ENCODE assay signal across 14 cellular contexts in genomic region chr2:200320344-200320743, GRCh38. TPM values are rescaled to one million over a fixed set of nuclear protein-coding genes. Genes with fewer than 3 reads are reported as not detected.
DNase-seq lines count a peak whose midpoint lies in the region; ATAC-seq, FAIRE-seq and TF ChIP-seq lines count a peak whose summit lies in the region.
"Had no signal": no experiment of that assay in that cellular context is flagged by ENCODE, and none has a peak within 500 bp of the region (broad histone marks: within the 10 kb centered on the region; RNA-seq: fewer than 3 reads in every experiment).

No MANE protein-coding gene starts in this region.

- DNase-seq in NCI-H345 (lab: John Stamatoyannopoulos, UW): peak; percentile 14
- DNase-seq in NCI-H345 treated with DMSO at 0.1 percent for 48 hours (lab: John Stamatoyannopoulos, UW; ENCODE audit: unreplicated experiment): no peak
- DNase-seq in GM12878 (ENCODE audit: low read depth, low spot score): no peak
- no peak for DNase-seq in left lobe of liver (ENCODE audit: low spot score)
- no peak for DNase-seq in smooth muscle cell (lab: John Stamatoyannopoulos, UW; ENCODE audit: unreplicated experiment)
- no peak for DNase-seq in iPS-NIHi11 (ENCODE audit: low spot score)
- DNase-seq: activated CD4-positive, CD25-positive, alpha-beta regulatory T cell treated with anti-CD3 and anti-CD28 coated beads, Interleukin-2, amount 50 U/mL, for 72 hours; activated CD8-positive, alpha-beta memory T cell treated with anti-CD3 and anti-CD28 coated beads, Interleukin-2, amount 50 U/mL, for 4 hours; erythroblast; NCI-H2081 had no signal

- intact Hi-C loops in GM12878 (cut with micrococcal nuclease; ENCODE audit: unreplicated experiment): no loop called here

- no peak overlapping the region for H2AFZ ChIP-seq in GM12878 (ENCODE audit: control insufficient read depth, low read depth, low read length)
- H2AFZ ChIP-seq in smooth muscle cell (ENCODE audit: low read depth): no peak overlapping the region

- TF ChIP-seq CTCF in GM12878 (IDR thresholded peaks at IDR 0.05 in 2 of 3, conservative IDR thresholded peaks at IDR 0.05 in 1 of 3; ENCODE audit: control insufficient read depth in 2 of 3, extremely low read depth in 1 of 3, insufficient read depth in 1 of 3, low read depth in 3 of 3, low read length in 3 of 3): no peak
- TF ChIP-seq CTCF in smooth muscle cell (IDR thresholded peaks at IDR 0.05; ENCODE audit: borderline replicate concordance, insufficient read depth, poor library complexity, severe bottlenecking): no peak

- no TSS peak for BruUV-seq in GM12878 (replicated peaks; lab: Mats Ljungman, UMichigan)

- H3K4me3 ChIP-seq in GM12878 (no peak overlapping the region), smooth muscle cell (no peak overlapping the region)
- H3K4me3 ChIP-seq: HAP-1 had no signal

- WGBS in GM12878 (ENCODE audit: insufficient coverage, insufficient replicate concordance, low lambda C conversion rate, missing lambda C conversion rate): 69% methylated on average over 2 of the region's 2 CpGs
- WGBS in smooth muscle cell (ENCODE audit: low lambda C conversion rate): 63% methylated on average over 2 of the region's 2 CpGs

- H3K27me3 ChIP-seq in GM12878 (replicated peaks in 1 of 2; ENCODE audit: control insufficient read depth in 2 of 2, insufficient read depth in 2 of 2, low read length in 1 of 2): no peaks in the 10 kb centered on the region
- H3K27me3 ChIP-seq in smooth muscle cell (ENCODE audit: low read depth): no peaks in the 10 kb centered on the region
- H3K27me3 ChIP-seq: neutrophil had no signal

- SMC1A ChIA-PET in GM12878 (lab: Charles Lee; ENCODE audit: uncharacterized antibody, unreplicated experiment): interaction anchor here (1.8 to 2.9 kb wide), 2 partner anchors 12 to 17 kb away, joined by 6 to 16 read pairs; no protein-coding TSS in a partner anchor

- no peak overlapping the region for H3K27ac ChIP-seq in GM12878 (ENCODE audit: control insufficient read depth, insufficient read depth)
- H3K27ac ChIP-seq in smooth muscle cell (ENCODE audit: low read depth): peak overlapping the region; percentile 87
- H3K27ac ChIP-seq: neutrophil had no signal

- RAD21 ChIA-PET in GM12878 (lab: Charles Lee; ENCODE audit: unreplicated experiment): interaction anchor here (0.8 to 1.4 kb wide), 3 partner anchors 9 to 162 kb away, joined by 3 read pairs; no protein-coding TSS in a partner anchor

- H4K20me1 ChIP-seq in GM12878 (ENCODE audit: control insufficient read depth, insufficient read depth) (no peaks in the 10 kb centered on the region), smooth muscle cell (ENCODE audit: low read depth) (peaks cover 100% of the 10 kb centered on the region)

- TF ChIP-seq POLR2A in GM12878 (IDR thresholded peaks at IDR 0.05; ENCODE audit: low read depth, low read length): no peak

- no peak overlapping the region for H3K4me2 ChIP-seq in GM12878 (ENCODE audit: control insufficient read depth, insufficient read depth)
- peak overlapping the region; percentile 52 for H3K4me2 ChIP-seq in smooth muscle cell

- H3K9me3 ChIP-seq in GM12878 (replicated peaks; ENCODE audit: control insufficient read depth, insufficient read depth, low read length) (no peaks in the 10 kb centered on the region), smooth muscle cell (replicated peaks; ENCODE audit: low read depth) (no peaks in the 10 kb centered on the region)
- H3K9me3 ChIP-seq: HAP-1, neutrophil had no signal

- H3K79me2 ChIP-seq in GM12878 (ENCODE audit: control insufficient read depth, insufficient read depth, low read length): peaks cover 4% of the 10 kb centered on the region
- peaks cover 100% of the 10 kb centered on the region for H3K79me2 ChIP-seq in smooth muscle cell (ENCODE audit: low read depth)

- in situ Hi-C loops in GM12878 (cut with MboI): no loop called here

- ATAC-seq in GM12878 (peak; percentile 33; the same call in 1 of the 3 replicates), left lobe of liver (peak; percentile 37), HG03039 (IDR thresholded peaks at IDR 0.05; ENCODE audit: unreplicated experiment) (no peak), HG03342 (IDR thresholded peaks at IDR 0.05; ENCODE audit: unreplicated experiment) (no peak)

- no peak for TF ChIP-seq EP300 in GM12878 (IDR thresholded peaks at IDR 0.05; ENCODE audit: borderline replicate concordance in 1 of 2, control insufficient read depth in 1 of 2, low read depth in 2 of 2, low read length in 2 of 2)

- no peak overlapping the region for H3K9ac ChIP-seq in GM12878 (ENCODE audit: control insufficient read depth, insufficient read depth, low read length)
- H3K9ac ChIP-seq in smooth muscle cell (ENCODE audit: low read depth): peak overlapping the region; percentile 44

- H3F3A ChIP-seq in smooth muscle cell (ENCODE audit: low read depth): peaks cover 15% of the 10 kb centered on the region

- H3K4me1 ChIP-seq in GM12878 (ENCODE audit: control insufficient read depth, insufficient read depth, low read length): peaks cover 3% of the 10 kb centered on the region; the same call in 1 of the 2 replicates
- H3K4me1 ChIP-seq in smooth muscle cell (ENCODE audit: low read depth): peaks cover 68% of the 10 kb centered on the region

- POLR2A ChIA-PET in GM12878 (lab: Charles Lee): interaction anchor here (0.6 to 1.5 kb wide), 3 partner anchors 8 to 151 kb away, joined by 3 read pairs; partner anchors contain the start of gene SPATS2L

- no peak for FAIRE-seq in GM12878 (lab: Jason Lieb, UNC)

- TF ChIP-seq RAD21 in GM12878 (IDR thresholded peaks at IDR 0.05; ENCODE audit: insufficient read depth, low read depth, low read length): no peak

- H3K36me3 ChIP-seq in GM12878 (ENCODE audit: control insufficient read depth in 2 of 2, insufficient read depth in 2 of 2, low read length in 1 of 2) (no peaks in the 10 kb centered on the region), smooth muscle cell (ENCODE audit: low read depth) (no peaks in the 10 kb centered on the region)
- H3K36me3 ChIP-seq: HAP-1, neutrophil had no signal

- CTCF ChIA-PET in GM12878 (lab: Yijun Ruan, JAX): interaction anchor here (1.2 to 1.6 kb wide), 4 partner anchors 9 to 335 kb away, joined by 3 to 5 read pairs (median 4); no protein-coding TSS in a partner anchor

TF ChIP-seq in GM12878, 131 proteins besides CTCF, POLR2A, EP300 and RAD21:
- TF ChIP-seq USF1 (IDR thresholded peaks at IDR 0.05; ENCODE audit: borderline replicate concordance, extremely low read length, insufficient read depth, low read depth, low read length): no peak
- TF ChIP-seq FOXK2 (IDR thresholded peaks at IDR 0.05): no peak
- TF ChIP-seq STAT3 (IDR thresholded peaks at IDR 0.05; ENCODE audit: low read depth, low read length): no peak
- TF ChIP-seq FOXM1 (IDR thresholded peaks at IDR 0.05; ENCODE audit: low read depth, low read length): no peak
- no peak for TF ChIP-seq EZH2 (IDR thresholded peaks at IDR 0.05; ENCODE audit: borderline replicate concordance, control insufficient read depth, low read depth, low read length)
- TF ChIP-seq BCL3 (IDR thresholded peaks at IDR 0.05; ENCODE audit: borderline replicate concordance, insufficient read depth, low read depth, low read length, poor library complexity, severe bottlenecking): no peak

RNA-seq across cellular contexts. Expression of gene SPATS2L, which starts 13.9 kb away (rescaled TPM):
- 19.1 and 27.4 TPM in 2 replicates for total RNA-seq in GM12878 (2013; cell fraction: nucleolus; rRNA removed)
- total RNA-seq in GM12878 (2014; rRNA removed) (18.9 and 19.7 TPM in 2 replicates), GM12878 (2014; rRNA removed; fragmentation: Illumina TruSeq; extraction: Trizol) (18.0 and 21.3 TPM in 2 replicates), GM12878 (2021) (24.7 and 27.2 TPM in 2 replicates), left lobe of liver (66.8 TPM), smooth muscle cell (314 and 356 TPM in 2 replicates)
- 6.9 TPM for polyA plus RNA-seq in GM12878 (2011; ENCODE audit: low read depth)
- polyA plus RNA-seq in GM12878 (2011; rRNA removed) (16.3 and 21.4 TPM in 2 replicates), GM12878 (2014; fragmentation: Illumina TruSeq; extraction: Trizol) (27.0 and 30.0 TPM in 2 replicates), GM12878 (2014; fragmentation: Nextera tagmentation; extraction: Ambion mirVana) (1 to 10 TPM; 5.2 to 8.0 TPM), GM12878 (2014; rRNA removed) (26.3 and 27.6 TPM in 2 replicates), GM12878 (2016; fragmentation: Nextera tagmentation; extraction: Ambion mirVana) (10 to 100 TPM; 16.3 to 22.0 TPM), smooth muscle cell (394 and 432 TPM in 2 replicates)
- 15.1 and 21.3 TPM in 2 replicates for polyA plus RNA-seq in GM12878 (2011; cell fraction: cytosol; rRNA removed)
- 8.3 and 8.6 TPM in 2 replicates for polyA plus RNA-seq in GM12878 (2011; cell fraction: nucleus; rRNA removed)
- polyA plus RNA-seq in GM12878 (2012): 11.0 and 13.0 TPM in 2 replicates
- polyA minus RNA-seq in GM12878 (2011; rRNA and poly(A)+ RNA removed): 9.7 and 13.7 TPM in 2 replicates
- 9.4 and 10.2 TPM in 2 replicates for polyA minus RNA-seq in GM12878 (2011; cell fraction: cytosol; rRNA and poly(A)+ RNA removed)
- polyA minus RNA-seq in GM12878 (2011; cell fraction: nucleus; rRNA and poly(A)+ RNA removed): 7.1 and 13.3 TPM in 2 replicates

Comparison
In these comparisons a context has a peak if more than half of its experiments do, and no peak if none do; other contexts are left out.
1. ATAC-seq: peak in GM12878 (single experiment) and left lobe of liver (single experiment); none in HG03039 (single experiment) and HG03342 (single experiment).